In the genomic region with DNA sequence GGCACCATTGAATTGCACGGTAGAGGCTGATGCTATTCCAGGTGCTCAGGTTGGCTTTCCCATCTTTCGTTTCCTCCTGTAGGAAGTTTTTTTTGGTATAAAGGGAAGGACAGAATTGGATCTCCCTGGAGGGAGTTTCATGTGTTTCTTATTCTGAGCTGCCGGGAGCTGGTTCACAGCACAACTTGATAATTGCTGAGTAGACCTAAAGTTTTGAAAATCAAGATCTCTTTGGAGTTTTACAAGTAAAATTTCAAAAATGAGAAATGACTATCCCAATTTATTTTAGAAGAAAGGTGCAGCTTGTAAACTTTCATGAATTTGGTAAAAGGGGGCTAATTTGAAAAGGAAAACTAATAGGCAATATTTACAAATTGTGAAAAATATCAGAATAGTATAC, we compare ENCODE assay signal across 28 cellular contexts.
"Had no signal": no experiment of that assay in that cellular context is flagged by ENCODE, and none has a peak within 500 bp of the region (broad histone marks: within the 10 kb centered on the region; RNA-seq: fewer than 3 reads in every experiment).

No MANE protein-coding gene starts in this region.

- H3K9me3 ChIP-seq: breast epithelium, left lung, ovary, prostate gland, right atrium auricular region, tibial nerve had no signal

- H3K36me3 Mint-ChIP-seq: activated naive CD8-positive, alpha-beta T cell; natural killer cell; T-cell had no signal

- H3K27ac ChIP-seq: foreskin keratinocyte, prostate gland, WERI-Rb-1 had no signal

- H3K27me3 ChIP-seq: breast epithelium, foreskin keratinocyte, left lung, ovary, right atrium auricular region, tibial nerve had no signal

- H3K4me3 Mint-ChIP-seq: activated naive CD8-positive, alpha-beta T cell; activated T-cell treated with anti-CD3 and anti-CD28 coated beads, Interleukin-2, amount 50 U/mL, for 24 hours; activated T-helper 17 cell treated with anti-CD3 and anti-CD28 coated beads, Interleukin-2, amount 50 U/mL, for 72 hours; natural killer cell; stimulated activated naive CD8-positive, alpha-beta T cell treated with anti-CD3 and anti-CD28 coated beads, Interleukin-15, Interleukin-2, amounts not matched to agents 100 ng/mL and 50 ng/mL, for 24 hours; T-helper 2 cell treated with Interferon-gamma antibody and Interleukin-4, amounts not matched to agents 5 μg/mL and 100 μg/mL, for 36 hours had no signal

- H3K4me1 ChIP-seq: foreskin keratinocyte, prostate gland, right atrium auricular region had no signal

- H3K4me1 Mint-ChIP-seq: activated T-helper 17 cell treated with anti-CD3 and anti-CD28 coated beads, Interleukin-2, amount 50 U/mL, for 72 hours; natural killer cell had no signal

- H3K4me3 ChIP-seq: prostate gland had no signal

- H3K36me3 ChIP-seq: breast epithelium, left lung, ovary, prostate gland, right atrium auricular region, tibial nerve, WERI-Rb-1 had no signal

- H3K9me3 Mint-ChIP-seq: activated T-cell treated with anti-CD3 and anti-CD28 coated beads, Interleukin-2, amount 50 U/mL, for 24 hours; activated T-helper 17 cell treated with anti-CD3 and anti-CD28 coated beads, Interleukin-2, amount 50 U/mL, for 72 hours; natural killer cell; stimulated activated naive CD8-positive, alpha-beta T cell treated with anti-CD3 and anti-CD28 coated beads, Interleukin-15, Interleukin-2, amounts not matched to agents 100 ng/mL and 50 ng/mL, for 24 hours; T-cell; T-helper 2 cell treated with Interferon-gamma antibody and Interleukin-4, amounts not matched to agents 5 μg/mL and 100 μg/mL, for 36 hours had no signal

- ATAC-seq: activated T-helper 17 cell treated with anti-CD3 and anti-CD28 coated beads, Interleukin-2, amount 50 U/mL, for 72 hours; foreskin keratinocyte; natural killer cell; T-cell had no signal

- DNase-seq: activated CD4-positive, alpha-beta T cell treated with anti-CD3 and anti-CD28 coated beads for 1 hour; activated CD4-positive, alpha-beta T cell treated with anti-CD3 and anti-CD28 coated beads, Interleukin-2, amount 50 U/mL, for 4 hours; activated CD8-positive, alpha-beta memory T cell treated with anti-CD3 and anti-CD28 coated beads for 24 hours; activated CD8-positive, alpha-beta memory T cell treated with anti-CD3 and anti-CD28 coated beads, Interleukin-2, amount 50 U/mL, for 4 hours; activated naive CD4-positive, alpha-beta T cell; activated T-cell treated with anti-CD3 and anti-CD28 coated beads, Interleukin-2, amount 50 U/mL, for 24 hours; cerebellar nuclear complex; cortex of kidney; erythroblast; foreskin keratinocyte; glutamatergic neuron; hippocampal formation; kidney glomerular epithelial cell; left lung; midbrain; natural killer cell; stimulated activated CD4-positive, alpha-beta T cell treated with anti-CD3 and anti-CD28 coated beads, Interleukin-12 subunit alpha, Interleukin-12 subunit beta, amount 100 ng/mL, for 4 hours; WERI-Rb-1 had no signal

- H3K27ac Mint-ChIP-seq: activated naive CD8-positive, alpha-beta T cell; activated T-cell treated with anti-CD3 and anti-CD28 coated beads, Interleukin-2, amount 50 U/mL, for 24 hours; activated T-helper 17 cell treated with anti-CD3 and anti-CD28 coated beads, Interleukin-2, amount 50 U/mL, for 72 hours; natural killer cell; stimulated activated naive CD8-positive, alpha-beta T cell treated with anti-CD3 and anti-CD28 coated beads, Interleukin-15, Interleukin-2, amounts not matched to agents 100 ng/mL and 50 ng/mL, for 24 hours; T-helper 2 cell treated with Interferon-gamma antibody and Interleukin-4, amounts not matched to agents 5 μg/mL and 100 μg/mL, for 36 hours had no signal
